Comparison of ENCODE assay signal across 28 cellular contexts in genomic region chr7:8710124-8710523, GRCh38.
"Had no signal": no experiment of that assay in that cellular context is flagged by ENCODE, and none has a peak within 500 bp of the region (broad histone marks: within the 10 kb centered on the region; RNA-seq: fewer than 3 reads in every experiment).

No MANE protein-coding gene starts in this region.

- H3K27me3 ChIP-seq: ovary, right lobe of liver, sigmoid colon, stomach, thyroid gland, tibial nerve, upper lobe of right lung, uterus had no signal

- ATAC-seq: naive thymus-derived CD8-positive, alpha-beta T cell; natural killer cell treated with Interleukin-12 subunit alpha and Interleukin-12 subunit beta and Interleukin-15 and Interleukin-18, amount 100 ng/mL, for 72 hours; psoas muscle; right cardiac atrium; right lobe of liver; stimulated activated effector memory CD8-positive, alpha-beta T cell treated with anti-CD3 and anti-CD28 coated beads, Interleukin-12 subunit alpha, Interleukin-12 subunit beta, amount 100 ng/mL, for 72 hours; stimulated activated naive B cell treated with anti-CD40 and anti-IgM and Interleukin-4, amounts not matched to agents 10 μg/mL and 1 μg/mL and 100 μg/mL, for 72 hours; upper lobe of right lung had no signal

- DNase-seq: naive thymus-derived CD8-positive, alpha-beta T cell; nephron progenitor cell; occipital lobe; ovary; psoas muscle; right cardiac atrium; right lobe of liver; sigmoid colon; small intestine; stimulated activated CD4-positive, alpha-beta T cell treated with anti-CD3 and anti-CD28 coated beads, Interleukin-15, amount 100 ng/mL, for 24 hours; stimulated activated CD4-positive, alpha-beta T cell treated with anti-CD3 and anti-CD28 coated beads, Interleukin-2, amount 100 ng/mL, for 24 hours; stimulated activated CD4-positive, alpha-beta T cell treated with anti-CD3 and anti-CD28 coated beads, Interleukin-2, amount 100 ng/mL, for 48 hours; stimulated activated CD4-positive, alpha-beta T cell treated with anti-CD3 and anti-CD28 coated beads, Interleukin-4, amount 100 ng/mL, for 24 hours; stimulated activated naive B cell treated with anti-CD40 and anti-IgM and Interleukin-4, amounts not matched to agents 10 μg/mL and 1 μg/mL and 100 μg/mL, for 72 hours; stimulated activated naive CD4-positive, alpha-beta T cell treated with Interleukin-2 at 50 U/mL for 16 hours; stomach; thyroid gland; trophoblast cell; upper lobe of right lung; uterus had no signal

- H3K4me1 Mint-ChIP-seq: naive thymus-derived CD8-positive, alpha-beta T cell; nephron progenitor cell; neural crest cell; stimulated activated effector memory CD8-positive, alpha-beta T cell treated with anti-CD3 and anti-CD28 coated beads, Interleukin-12 subunit alpha, Interleukin-12 subunit beta, amount 100 ng/mL, for 72 hours; stimulated activated naive B cell treated with anti-CD40 and anti-IgM and Interleukin-4, amounts not matched to agents 10 μg/mL and 1 μg/mL and 100 μg/mL, for 72 hours had no signal

- H3K9me3 Mint-ChIP-seq: nephron progenitor cell; neural crest cell; stimulated activated naive B cell treated with anti-CD40 and anti-IgM and Interleukin-4, amounts not matched to agents 10 μg/mL and 1 μg/mL and 100 μg/mL, for 72 hours; stimulated activated naive CD8-positive, alpha-beta T cell treated with anti-CD3 and anti-CD28 coated beads, Interleukin-15, Interleukin-2, amounts not matched to agents 100 ng/mL and 50 ng/mL, for 24 hours had no signal

- H3K79me2 ChIP-seq: parathyroid adenoma had no signal

- H3K9me3 ChIP-seq: ovary, psoas muscle, right lobe of liver, sigmoid colon, thoracic aorta, thyroid gland, tibial nerve, upper lobe of right lung, uterus had no signal

- H3K27ac ChIP-seq: ovary, parathyroid adenoma, psoas muscle, right lobe of liver, sigmoid colon, stomach, thoracic aorta, thyroid gland, tibial nerve, upper lobe of right lung, uterus had no signal

- H3K27me3 Mint-ChIP-seq: naive thymus-derived CD8-positive, alpha-beta T cell; natural killer cell treated with Interleukin-12 subunit alpha and Interleukin-12 subunit beta and Interleukin-15 and Interleukin-18, amount 100 ng/mL, for 72 hours; progenitor cell of endocrine pancreas; stimulated activated naive B cell treated with anti-CD40 and anti-IgM and Interleukin-4, amounts not matched to agents 10 μg/mL and 1 μg/mL and 100 μg/mL, for 72 hours; stimulated activated naive CD8-positive, alpha-beta T cell treated with anti-CD3 and anti-CD28 coated beads, Interleukin-15, Interleukin-2, amounts not matched to agents 100 ng/mL and 50 ng/mL, for 24 hours had no signal

- H3K36me3 ChIP-seq: ovary, right lobe of liver, sigmoid colon, stomach, thoracic aorta, thyroid gland, tibial nerve, upper lobe of right lung, uterus had no signal

- H3K27ac Mint-ChIP-seq: naive thymus-derived CD8-positive, alpha-beta T cell; natural killer cell treated with Interleukin-12 subunit alpha and Interleukin-12 subunit beta and Interleukin-15 and Interleukin-18, amount 100 ng/mL, for 72 hours; nephron progenitor cell; progenitor cell of endocrine pancreas; stimulated activated effector memory CD8-positive, alpha-beta T cell treated with anti-CD3 and anti-CD28 coated beads, Interleukin-12 subunit alpha, Interleukin-12 subunit beta, amount 100 ng/mL, for 72 hours; stimulated activated naive B cell treated with anti-CD40 and anti-IgM and Interleukin-4, amounts not matched to agents 10 μg/mL and 1 μg/mL and 100 μg/mL, for 72 hours; stimulated activated naive CD8-positive, alpha-beta T cell treated with anti-CD3 and anti-CD28 coated beads, Interleukin-15, Interleukin-2, amounts not matched to agents 100 ng/mL and 50 ng/mL, for 24 hours had no signal

- H3K4me3 ChIP-seq: ovary, psoas muscle, right lobe of liver, sigmoid colon, stomach, thoracic aorta, thyroid gland, tibial nerve, upper lobe of right lung, uterus had no signal

- H3K9ac ChIP-seq: parathyroid adenoma had no signal

- H2AFZ ChIP-seq: parathyroid adenoma had no signal

- H3K4me3 Mint-ChIP-seq: naive thymus-derived CD8-positive, alpha-beta T cell; natural killer cell treated with Interleukin-12 subunit alpha and Interleukin-12 subunit beta and Interleukin-15 and Interleukin-18, amount 100 ng/mL, for 72 hours; nephron progenitor cell; neural crest cell; stimulated activated effector memory CD8-positive, alpha-beta T cell treated with anti-CD3 and anti-CD28 coated beads, Interleukin-12 subunit alpha, Interleukin-12 subunit beta, amount 100 ng/mL, for 72 hours; stimulated activated naive B cell treated with anti-CD40 and anti-IgM and Interleukin-4, amounts not matched to agents 10 μg/mL and 1 μg/mL and 100 μg/mL, for 72 hours; stimulated activated naive CD8-positive, alpha-beta T cell treated with anti-CD3 and anti-CD28 coated beads, Interleukin-15, Interleukin-2, amounts not matched to agents 100 ng/mL and 50 ng/mL, for 24 hours had no signal

- H3K4me1 ChIP-seq: parathyroid adenoma, psoas muscle, right lobe of liver, sigmoid colon, stomach, thyroid gland, tibial nerve, upper lobe of right lung, uterus had no signal

- H3K36me3 Mint-ChIP-seq: naive thymus-derived CD8-positive, alpha-beta T cell; natural killer cell treated with Interleukin-12 subunit alpha and Interleukin-12 subunit beta and Interleukin-15 and Interleukin-18, amount 100 ng/mL, for 72 hours; stimulated activated effector memory CD8-positive, alpha-beta T cell treated with anti-CD3 and anti-CD28 coated beads, Interleukin-12 subunit alpha, Interleukin-12 subunit beta, amount 100 ng/mL, for 72 hours; stimulated activated naive B cell treated with anti-CD40 and anti-IgM and Interleukin-4, amounts not matched to agents 10 μg/mL and 1 μg/mL and 100 μg/mL, for 72 hours had no signal
